17 cellular contexts compared by ENCODE assay signal in the genomic region with DNA sequence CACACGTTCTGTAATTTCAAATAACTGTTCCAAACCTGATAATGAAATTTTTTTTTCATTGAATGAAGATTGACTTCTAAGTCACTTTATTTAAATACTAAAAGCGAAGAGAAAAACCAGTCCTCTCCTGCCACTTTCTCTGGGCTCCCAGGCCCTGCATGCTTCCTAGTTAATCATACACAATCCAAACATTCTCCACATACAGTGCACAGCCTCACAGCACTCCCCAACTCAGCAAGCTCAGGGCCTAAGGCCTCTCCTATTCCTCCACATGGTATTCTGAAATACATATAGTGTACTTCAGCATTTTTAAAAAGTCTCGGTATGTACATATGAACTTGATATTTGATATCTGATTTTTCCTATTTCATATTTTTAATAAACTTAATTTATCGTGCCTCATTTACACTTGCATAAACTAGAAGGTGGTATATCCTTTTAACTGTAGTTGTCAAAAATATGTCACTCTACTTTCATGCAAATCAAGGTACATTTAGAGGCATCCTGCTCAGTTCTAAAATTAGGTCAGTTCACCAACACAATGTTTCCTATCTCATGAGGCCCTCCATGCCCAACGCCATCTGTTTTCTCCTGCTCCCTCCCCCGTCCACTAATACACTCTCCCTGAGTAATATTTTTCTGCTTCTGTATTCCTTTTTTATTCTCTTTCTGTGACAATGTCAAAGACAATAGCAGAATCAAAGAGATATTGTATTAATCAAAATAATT.
DNase-seq lines count a peak whose midpoint lies in the region; FAIRE-seq and TF ChIP-seq lines count a peak whose summit lies in the region.
"Had no signal": no experiment of that assay in that cellular context is flagged by ENCODE, and none has a peak within 500 bp of the region (broad histone marks: within the 10 kb centered on the region; RNA-seq: fewer than 3 reads in every experiment).

No MANE protein-coding gene starts in this region.

- POLR2A ChIA-PET in A673 (lab: Charles Lee; ENCODE audit: low non-redundant PET), result interaction anchor here (0.5 kb wide), 1 partner anchor 236 kb away, joined by 9 read pairs; no protein-coding TSS in a partner anchor

- no peaks in the 10 kb centered on the region for H3K9me3 ChIP-seq in A673 (ENCODE audit: low read depth, low read length, poor library complexity, severe bottlenecking)
- H3K9me3 ChIP-seq in hepatocyte (ENCODE audit: low read depth), result no peaks in the 10 kb centered on the region
- H3K9me3 ChIP-seq: BE2C, tibial nerve had no signal

- no peaks in the 10 kb centered on the region for H3K79me2 ChIP-seq in hepatocyte

- no peak overlapping the region for H3K4me3 Mint-ChIP-seq in HFFc6

- no peaks in the 10 kb centered on the region for H4K20me1 ChIP-seq in hepatocyte (ENCODE audit: insufficient read depth, poor library complexity, severe bottlenecking)

- H3K27me3 Mint-ChIP-seq in HFFc6 (ENCODE audit: insufficient read depth), result no peaks in the 10 kb centered on the region

- H3K36me3 ChIP-seq in A673 (ENCODE audit: insufficient read depth, low read length, poor library complexity, severe bottlenecking) (no peaks in the 10 kb centered on the region), hepatocyte (replicated peaks; ENCODE audit: insufficient read depth, low read depth) (no peaks in the 10 kb centered on the region)
- H3K36me3 ChIP-seq: BE2C, tibial nerve had no signal

- no peak for DNase-seq in A673 (ENCODE audit: low spot score)
- DNase-seq in EL, result peak; percentile 6
- peak; percentile 13 for DNase-seq in RCC 7860 (ENCODE audit: low spot score)
- peak; percentile 34 for DNase-seq in hepatocyte (ENCODE audit: low spot score)
- DNase-seq in activated effector memory CD4-positive, alpha-beta T cell treated with anti-CD3 and anti-CD28 coated beads, Interleukin-2, amount 50 U/mL, for 16 hours, result no peak
- no peak for DNase-seq in SKM-1 treated with dmso at 0.1 percent for 144 hours (lab: John Stamatoyannopoulos, UW; ENCODE audit: unreplicated experiment)
- DNase-seq in hepatic stellate cell (ENCODE audit: low spot score), result no peak
- DNase-seq in HFFc6, result no peak
- DNase-seq: BE2C; mesendoderm; NCI-H1092; NCI-H226; stimulated activated CD4-positive, alpha-beta T cell treated with anti-CD3 and anti-CD28 coated beads, Interleukin-4, amount 100 ng/mL, for 4 hours; SW 1271 had no signal

- no peaks in the 10 kb centered on the region for H3K36me3 Mint-ChIP-seq in HFFc6 (ENCODE audit: low read depth)

- BruUV-seq in A673 (replicated peaks; lab: Mats Ljungman, UMichigan), result no TSS peak

- no peak for TF ChIP-seq CTCF in A673 (conservative IDR thresholded peaks at IDR 0.05; ENCODE audit: low read depth, low read length)
- TF ChIP-seq CTCF in hepatocyte (IDR thresholded peaks at IDR 0.05; ENCODE audit: poor library complexity), result no peak
- TF ChIP-seq CTCF in HFFc6 (IDR thresholded peaks at IDR 0.05), result no peak

- H3K4me1 ChIP-seq in A673 (ENCODE audit: insufficient read depth, low read length, poor library complexity, severe bottlenecking) (peaks cover 45% of the 10 kb centered on the region), hepatocyte (ENCODE audit: insufficient read depth) (peaks cover 14% of the 10 kb centered on the region)
- H3K4me1 ChIP-seq: BE2C had no signal

- H3K4me2 ChIP-seq in hepatocyte, result no peak overlapping the region

- no peaks in the 10 kb centered on the region for H3K9me3 Mint-ChIP-seq in HFFc6
- H3K9me3 Mint-ChIP-seq: activated T-helper 2 cell treated with anti-CD3 and anti-CD28 coated beads, Interferon-gamma antibody, Interleukin-2, Interleukin-4, amounts not matched to agents 10 μg/mL and 5 μg/mL and 100 μg/mL, durations not matched to agents 14 hours and 24 hours and 36 hours had no signal

- H2AFZ ChIP-seq in hepatocyte, result no peak overlapping the region

- H3K27me3 ChIP-seq in A673 (replicated peaks; ENCODE audit: insufficient read depth, low read depth, low read length, poor library complexity), result no peaks in the 10 kb centered on the region
- H3K27me3 ChIP-seq in hepatocyte, result no peaks in the 10 kb centered on the region
- H3K27me3 ChIP-seq: BE2C, tibial nerve had no signal

- FAIRE-seq in RCC 7860 (lab: Jason Lieb, UNC), result peak; percentile 77
- FAIRE-seq: K562 had no signal

- peaks cover 30% of the 10 kb centered on the region for H3K4me1 Mint-ChIP-seq in HFFc6 (ENCODE audit: low read depth)

- H3K27ac ChIP-seq in A673 (ENCODE audit: low read depth, low read length, poor library complexity, severe bottlenecking), result peak overlapping the region; percentile 44
- H3K27ac ChIP-seq in hepatocyte, result no peak overlapping the region
- H3K27ac ChIP-seq: tibial nerve had no signal

- WGBS in hepatocyte (ENCODE audit: low lambda C conversion rate, missing lambda C conversion rate), result 69% methylated on average over 6 of the region's 6 CpGs

- no peak overlapping the region; the same call in 1 of the 2 replicates for H3K27ac Mint-ChIP-seq in HFFc6
- H3K27ac Mint-ChIP-seq: activated T-helper 2 cell treated with anti-CD3 and anti-CD28 coated beads, Interferon-gamma antibody, Interleukin-2, Interleukin-4, amounts not matched to agents 10 μg/mL and 5 μg/mL and 100 μg/mL, durations not matched to agents 14 hours and 24 hours and 36 hours had no signal

- H3K4me3 ChIP-seq in A673 (ENCODE audit: low read depth, low read length, poor library complexity, severe bottlenecking) (no peak overlapping the region), hepatocyte (no peak overlapping the region)
- H3K4me3 ChIP-seq: K562, tibial nerve had no signal

- CTCF ChIA-PET in A673 (lab: Charles Lee), result no interaction called here

- intact Hi-C loops in A673 (cut with micrococcal nuclease; ENCODE audit: unreplicated experiment), result loop anchor here (5.0 kb wide), 1 partner anchor 304 kb away; no protein-coding TSS in a partner anchor

- no peaks in the 10 kb centered on the region for H3K9me2 ChIP-seq in hepatocyte (replicated peaks; ENCODE audit: insufficient read depth)

Comparison
In these comparisons a context has a peak if more than half of its experiments do, and no peak if none do; other contexts are left out.
1. DNase-seq: peak in EL (single experiment), RCC 7860 (single experiment) and hepatocyte (single experiment); none in A673 (single experiment), activated effector memory CD4-positive, alpha-beta T cell treated with anti-CD3 and anti-CD28 coated beads, Interleukin-2, amount 50 U/mL, for 16 hours (single experiment), SKM-1 treated with dmso at 0.1 percent for 144 hours (single experiment), hepatic stellate cell (single experiment) and HFFc6 (single experiment).